24 cellular contexts compared by ENCODE assay signal in genomic region chr1:177283380-177283779, GRCh38.
DNase-seq lines count a peak whose midpoint lies in the region; ATAC-seq, FAIRE-seq and TF ChIP-seq lines count a peak whose summit lies in the region.
"Had no signal": no experiment of that assay in that cellular context is flagged by ENCODE, and none has a peak within 500 bp of the region (broad histone marks: within the 10 kb centered on the region; RNA-seq: fewer than 3 reads in every experiment).

No MANE protein-coding gene starts in this region.

- peaks cover 42% of the 10 kb centered on the region for H3K4me1 ChIP-seq in mammary epithelial cell (ENCODE audit: insufficient read depth, low read length)
- peaks cover 46% of the 10 kb centered on the region for H3K4me1 ChIP-seq in foreskin keratinocyte
- H3K4me1 ChIP-seq in left ventricle myocardium inferior: no peaks in the 10 kb centered on the region
- H3K4me1 ChIP-seq: BLaER1, Caco-2, HAP-1 had no signal

- WGBS in mammary epithelial cell (ENCODE audit: low coverage, missing lambda C conversion rate): 6% methylated on average over 2 of the region's 2 CpGs

- peak overlapping the region; percentile 4 for H3K9ac ChIP-seq in mammary epithelial cell (ENCODE audit: insufficient read depth, low read length)
- H3K9ac ChIP-seq: BLaER1 had no signal

- FAIRE-seq in urothelium cell line (lab: Jason Lieb, UNC): no peak
- FAIRE-seq: A204.1, GM12878, H54 had no signal

- H3K27ac ChIP-seq in mammary epithelial cell (ENCODE audit: insufficient read depth, low read depth, low read length) (peak overlapping the region; percentile 73), dorsolateral prefrontal cortex (peak overlapping the region in 31 of 59 donors; percentile 1 to 79 (median 60)), foreskin keratinocyte (no peak overlapping the region), left ventricle myocardium inferior (replicated peaks) (no peak overlapping the region)
- H3K27ac ChIP-seq: 22Rv1, BLaER1, C4-2B had no signal

- ATAC-seq in foreskin keratinocyte (peak; percentile 8), GM19023 (IDR thresholded peaks at IDR 0.05; ENCODE audit: unreplicated experiment) (no peak)
- ATAC-seq: CD8-positive, alpha-beta T cell; GM12878 had no signal

- H3K79me2 ChIP-seq in mammary epithelial cell (ENCODE audit: insufficient read depth, low read length): no peaks in the 10 kb centered on the region

- DNase-seq in mammary epithelial cell (no peak), MCF 10A (ENCODE audit: unreplicated experiment) (no peak), dorsolateral prefrontal cortex (no peak), foreskin keratinocyte (no peak), urothelium cell line (ENCODE audit: low spot score) (peak; percentile 15), left ventricle myocardium inferior (no peak), DMS53 treated with DMSO at 0.1 percent for 48 hours (lab: John Stamatoyannopoulos, UW; ENCODE audit: unreplicated experiment) (no peak)
- DNase-seq: Caco-2; CD4-positive, CD25-positive, alpha-beta regulatory T cell; CD8-positive, alpha-beta T cell; DMS153; DMS79; EL; GDM1 had no signal

- dilution Hi-C loops in mammary epithelial cell (cut with HindIII; ENCODE audit: low sequenced_read_pairs): no loop called here

- POLR2A ChIA-PET in MCF 10A (lab: Yijun Ruan, JAX): no interaction called here

- H3K36me3 Mint-ChIP-seq in MCF 10A (ENCODE audit: insufficient read depth, unreplicated experiment): no peaks in the 10 kb centered on the region
- H3K36me3 Mint-ChIP-seq: CD4-positive, CD25-positive, alpha-beta regulatory T cell; CD8-positive, alpha-beta T cell had no signal

- CTCF ChIA-PET in mammary epithelial cell (lab: Charles Lee; ENCODE audit: low non-redundant PET): no interaction called here
- CTCF ChIA-PET in MCF 10A (lab: Yijun Ruan, JAX): no interaction called here

- BruUV-seq in mammary epithelial cell (replicated peaks; lab: Mats Ljungman, UMichigan) (no TSS peak), MCF 10A (replicated peaks; lab: Mats Ljungman, UMichigan) (no TSS peak)

- no peak overlapping the region for H3K4me3 Mint-ChIP-seq in MCF 10A (ENCODE audit: unreplicated experiment)
- H3K4me3 Mint-ChIP-seq: B cell; CD4-positive, CD25-positive, alpha-beta regulatory T cell; CD8-positive, alpha-beta T cell; GM23338 had no signal

- H3K9me3 ChIP-seq in mammary epithelial cell (replicated peaks; ENCODE audit: insufficient read depth, low read length) (no peaks in the 10 kb centered on the region), left ventricle myocardium inferior (replicated peaks) (no peaks in the 10 kb centered on the region)
- H3K9me3 ChIP-seq: BLaER1, Caco-2, HAP-1 had no signal

- peaks cover 5% of the 10 kb centered on the region for H3K4me1 Mint-ChIP-seq in MCF 10A (ENCODE audit: insufficient read depth, unreplicated experiment)
- H3K4me1 Mint-ChIP-seq: B cell; CD4-positive, CD25-positive, alpha-beta regulatory T cell had no signal

- peak overlapping the region; percentile 34 for H2AFZ ChIP-seq in mammary epithelial cell (ENCODE audit: low read depth, low read length)
- H2AFZ ChIP-seq: GM23338 had no signal

- H3K9me3 Mint-ChIP-seq in MCF 10A (ENCODE audit: unreplicated experiment): no peaks in the 10 kb centered on the region
- H3K9me3 Mint-ChIP-seq: CD8-positive, alpha-beta T cell; GM23338 had no signal

- H4K20me1 ChIP-seq in mammary epithelial cell (ENCODE audit: insufficient read depth, low read length): no peaks in the 10 kb centered on the region
- H4K20me1 ChIP-seq: BLaER1 had no signal

- intact Hi-C loops in mammary epithelial cell (cut with micrococcal nuclease) (no loop called here), MCF 10A (cut with micrococcal nuclease) (no loop called here), dorsolateral prefrontal cortex (cut with DNase I) (no loop called here), left ventricle myocardium inferior (cut with micrococcal nuclease) (no loop called here)

- H3K4me3 ChIP-seq in mammary epithelial cell (replicated peaks in 1 of 3; ENCODE audit: insufficient read depth in 1 of 3, low read depth in 2 of 3, low read length in 3 of 3): no peak overlapping the region
- H3K4me3 ChIP-seq in dorsolateral prefrontal cortex: no peak overlapping the region
- H3K4me3 ChIP-seq in left ventricle myocardium inferior: no peak overlapping the region
- H3K4me3 ChIP-seq: BLaER1, GM12878, GM23338, HAP-1 had no signal

- H3K36me3 ChIP-seq in mammary epithelial cell (ENCODE audit: insufficient read depth, low read length): no peaks in the 10 kb centered on the region
- no peaks in the 10 kb centered on the region for H3K36me3 ChIP-seq in left ventricle myocardium inferior
- H3K36me3 ChIP-seq: BLaER1, HAP-1 had no signal

- H3K27me3 ChIP-seq in mammary epithelial cell (ENCODE audit: insufficient read depth, low read length) (no peaks in the 10 kb centered on the region), dorsolateral prefrontal cortex (no peaks in the 10 kb centered on the region), foreskin keratinocyte (no peaks in the 10 kb centered on the region), left ventricle myocardium inferior (ENCODE audit: low read depth) (no peaks in the 10 kb centered on the region)
- H3K27me3 ChIP-seq: BLaER1 had no signal

- peak overlapping the region; percentile 29 for H3K4me2 ChIP-seq in mammary epithelial cell (ENCODE audit: insufficient read depth, low read depth, low read length)
- H3K4me2 ChIP-seq: BLaER1, GM23338 had no signal

- H3K27me3 Mint-ChIP-seq in MCF 10A (ENCODE audit: insufficient read depth, unreplicated experiment): no peaks in the 10 kb centered on the region
- H3K27me3 Mint-ChIP-seq: B cell; CD4-positive, CD25-positive, alpha-beta regulatory T cell had no signal

- in situ Hi-C loops in mammary epithelial cell (cut with MboI; ENCODE audit: low sequenced_read_pairs in 2 of 2): no loop called here

- no peak overlapping the region for H3K27ac Mint-ChIP-seq in MCF 10A (ENCODE audit: low read depth, unreplicated experiment)
- H3K27ac Mint-ChIP-seq: B cell; CD4-positive, CD25-positive, alpha-beta regulatory T cell; CD8-positive, alpha-beta T cell; GM23338 had no signal

- TF ChIP-seq CTCF in mammary epithelial cell (conservative IDR thresholded peaks at IDR 0.05 in 1 of 2, IDR thresholded peaks at IDR 0.05 in 1 of 2; ENCODE audit: extremely low read depth in 1 of 2, insufficient read depth in 1 of 2, low read depth in 1 of 2, low read length in 2 of 2): no peak
- no peak for TF ChIP-seq CTCF in MCF 10A (IDR thresholded peaks at IDR 0.05; ENCODE audit: unreplicated experiment)
- no peak for TF ChIP-seq CTCF in dorsolateral prefrontal cortex (IDR thresholded peaks at IDR 0.05 in 54 of 56, conservative IDR thresholded peaks at IDR 0.05 in 2 of 56; ENCODE audit: low read depth in 1 of 56, partially characterized antibody in 56 of 56)
- TF ChIP-seq CTCF in foreskin keratinocyte (conservative IDR thresholded peaks at IDR 0.05): no peak
- TF ChIP-seq CTCF in left ventricle myocardium inferior (IDR thresholded peaks at IDR 0.05; ENCODE audit: borderline replicate concordance): no peak

Comparison
In these comparisons a context has a peak if more than half of its experiments do, and no peak if none do; other contexts are left out.
1. H3K27ac ChIP-seq: peak in mammary epithelial cell (single experiment) and dorsolateral prefrontal cortex (31 of 59); none in foreskin keratinocyte (single experiment) and left ventricle myocardium inferior (single experiment).